8 cellular contexts compared by ENCODE assay signal in the genomic region with DNA sequence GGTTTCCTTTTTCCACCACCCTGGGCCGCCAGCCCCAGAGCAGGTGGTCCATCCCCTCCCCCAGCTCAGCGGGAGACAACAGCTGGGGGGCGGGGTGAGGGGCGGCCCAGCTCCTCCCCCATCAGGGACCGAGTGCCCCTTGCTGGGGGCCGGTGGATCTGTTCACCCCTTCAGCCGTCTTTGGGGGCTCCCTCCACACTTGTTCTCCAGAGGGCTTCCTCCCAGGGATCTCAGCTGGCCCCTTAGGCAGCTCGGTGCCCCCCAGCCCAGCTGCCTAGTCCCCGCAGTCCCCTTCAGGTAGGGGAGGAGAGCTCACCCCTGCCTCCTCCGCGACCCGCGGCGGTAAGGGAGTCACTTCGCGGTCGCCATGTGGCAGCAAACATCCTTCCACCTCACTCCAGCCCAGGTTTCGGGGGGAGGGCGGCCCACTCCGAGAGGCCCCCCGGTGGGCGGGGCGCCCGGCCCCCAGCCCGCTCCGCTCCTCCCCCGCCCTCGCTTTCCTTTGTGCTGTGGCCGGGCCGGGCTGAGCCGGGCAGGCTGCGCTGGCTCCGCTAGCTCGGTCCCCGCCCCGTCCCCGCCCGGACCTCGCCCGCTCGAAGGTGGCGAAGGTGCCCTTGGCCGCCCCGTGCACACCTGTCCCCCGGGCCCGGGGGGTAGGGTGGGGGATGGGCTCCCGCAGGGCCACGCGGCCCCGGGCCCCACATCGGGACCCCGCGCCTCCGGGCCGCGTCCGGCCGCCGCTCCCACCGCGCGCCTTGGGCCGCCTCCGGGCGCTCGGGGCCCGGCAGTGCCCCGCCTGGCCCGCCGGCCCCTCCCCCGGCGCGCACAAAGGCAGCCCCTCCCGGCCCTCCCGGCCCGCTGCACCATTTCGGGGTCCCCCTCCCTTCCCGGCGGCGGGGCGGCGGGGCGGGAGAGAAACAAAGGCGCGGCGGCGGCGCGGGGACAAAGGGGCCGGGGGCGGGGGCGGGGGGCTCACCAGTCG. TPM values are rescaled to one million over a fixed set of nuclear protein-coding genes. Genes with fewer than 3 reads are reported as not detected.
DNase-seq lines count a peak whose midpoint lies in the region; ATAC-seq and TF ChIP-seq lines count a peak whose summit lies in the region.

No MANE protein-coding gene starts in this region.

- peak overlapping the region; percentile 66 for H3K4me3 ChIP-seq in GM08714 (ENCODE audit: low read length)

- DNase-seq in left lobe of liver (ENCODE audit: low spot score) (no peak), NOMO-1 treated with dmso at 0.1 percent for 144 hours (lab: John Stamatoyannopoulos, UW; ENCODE audit: unreplicated experiment) (no peak), NCI-H2107 (lab: John Stamatoyannopoulos, UW) (no peak)
- peak; percentile 46 to 77 for DNase-seq in stimulated activated CD8-positive, alpha-beta memory T cell treated with anti-CD3 and anti-CD28 coated beads, Interleukin-7, amount 100 ng/mL, for 4 hours (ENCODE audit: low read depth in 2 of 2)

- peaks cover 3% of the 10 kb centered on the region for H3K27me3 Mint-ChIP-seq in brain

- peak overlapping the region; percentile 86 to 90 (median 87) for H3K4me3 Mint-ChIP-seq in brain

- H3K4me1 Mint-ChIP-seq in brain: peaks cover 65% of the 10 kb centered on the region

- TF ChIP-seq CTCF in brain (conservative IDR thresholded peaks at IDR 0.05): peak in 1 of 2 experiments; percentile 19

- no peaks in the 10 kb centered on the region for H3K9me3 Mint-ChIP-seq in brain

- H3K27ac Mint-ChIP-seq in brain: peak overlapping the region; percentile 81 to 99 (median 90)

- peaks cover 35% of the 10 kb centered on the region for H3K36me3 Mint-ChIP-seq in brain

- ATAC-seq in HG02852 (IDR thresholded peaks at IDR 0.05; ENCODE audit: unreplicated experiment): peak; percentile 41
- peak; percentile 20 for ATAC-seq in SK-N-SH treated with all-trans-retinoic acid at 6 μM for 48 hours
- ATAC-seq in left lobe of liver: peak; percentile 29

TF ChIP-seq in SK-N-SH treated with all-trans-retinoic acid at 6 μM for 48 hours, 23 proteins besides CTCF, POLR2A, EP300 and RAD21 (continues in another document):
- no peak for TF ChIP-seq SNAI2 (CRISPR knock-in tag; IDR thresholded peaks at IDR 0.05)
- TF ChIP-seq, protein P1, sequence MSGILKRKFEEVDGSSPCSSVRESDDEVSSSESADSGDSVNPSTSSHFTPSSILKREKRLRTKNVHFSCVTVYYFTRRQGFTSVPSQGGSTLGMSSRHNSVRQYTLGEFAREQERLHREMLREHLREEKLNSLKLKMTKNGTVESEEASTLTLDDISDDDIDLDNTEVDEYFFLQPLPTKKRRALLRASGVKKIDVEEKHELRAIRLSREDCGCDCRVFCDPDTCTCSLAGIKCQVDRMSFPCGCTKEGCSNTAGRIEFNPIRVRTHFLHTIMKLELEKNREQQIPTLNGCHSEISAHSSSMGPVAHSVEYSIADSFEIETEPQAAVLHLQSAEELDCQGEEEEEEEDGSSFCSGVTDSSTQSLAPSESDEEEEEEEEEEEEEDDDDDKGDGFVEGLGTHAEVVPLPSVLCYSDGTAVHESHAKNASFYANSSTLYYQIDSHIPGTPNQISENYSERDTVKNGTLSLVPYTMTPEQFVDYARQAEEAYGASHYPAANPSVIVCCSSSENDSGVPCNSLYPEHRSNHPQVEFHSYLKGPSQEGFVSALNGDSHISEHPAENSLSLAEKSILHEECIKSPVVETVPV (CRISPR knock-in tag; IDR thresholded peaks at IDR 0.05): no peak
- no peak for TF ChIP-seq ZNF70 (CRISPR knock-in tag; IDR thresholded peaks at IDR 0.05)
- TF ChIP-seq ARNTL (CRISPR knock-in tag; IDR thresholded peaks at IDR 0.05; ENCODE audit: borderline replicate concordance, low read depth): no peak
- TF ChIP-seq, protein P2, sequence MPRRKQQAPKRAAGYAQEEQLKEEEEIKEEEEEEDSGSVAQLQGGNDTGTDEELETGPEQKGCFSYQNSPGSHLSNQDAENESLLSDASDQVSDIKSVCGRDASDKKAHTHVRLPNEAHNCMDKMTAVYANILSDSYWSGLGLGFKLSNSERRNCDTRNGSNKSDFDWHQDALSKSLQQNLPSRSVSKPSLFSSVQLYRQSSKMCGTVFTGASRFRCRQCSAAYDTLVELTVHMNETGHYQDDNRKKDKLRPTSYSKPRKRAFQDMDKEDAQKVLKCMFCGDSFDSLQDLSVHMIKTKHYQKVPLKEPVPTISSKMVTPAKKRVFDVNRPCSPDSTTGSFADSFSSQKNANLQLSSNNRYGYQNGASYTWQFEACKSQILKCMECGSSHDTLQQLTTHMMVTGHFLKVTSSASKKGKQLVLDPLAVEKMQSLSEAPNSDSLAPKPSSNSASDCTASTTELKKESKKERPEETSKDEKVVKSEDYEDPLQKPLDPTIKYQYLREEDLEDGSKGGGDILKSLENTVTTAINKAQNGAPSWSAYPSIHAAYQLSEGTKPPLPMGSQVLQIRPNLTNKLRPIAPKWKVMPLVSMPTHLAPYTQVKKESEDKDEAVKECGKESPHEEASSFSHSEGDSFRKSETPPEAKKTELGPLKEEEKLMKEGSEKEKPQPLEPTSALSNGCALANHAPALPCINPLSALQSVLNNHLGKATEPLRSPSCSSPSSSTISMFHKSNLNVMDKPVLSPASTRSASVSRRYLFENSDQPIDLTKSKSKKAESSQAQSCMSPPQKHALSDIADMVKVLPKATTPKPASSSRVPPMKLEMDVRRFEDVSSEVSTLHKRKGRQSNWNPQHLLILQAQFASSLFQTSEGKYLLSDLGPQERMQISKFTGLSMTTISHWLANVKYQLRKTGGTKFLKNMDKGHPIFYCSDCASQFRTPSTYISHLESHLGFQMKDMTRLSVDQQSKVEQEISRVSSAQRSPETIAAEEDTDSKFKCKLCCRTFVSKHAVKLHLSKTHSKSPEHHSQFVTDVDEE (CRISPR knock-in tag; IDR thresholded peaks at IDR 0.05): no peak
- TF ChIP-seq, protein P3, sequence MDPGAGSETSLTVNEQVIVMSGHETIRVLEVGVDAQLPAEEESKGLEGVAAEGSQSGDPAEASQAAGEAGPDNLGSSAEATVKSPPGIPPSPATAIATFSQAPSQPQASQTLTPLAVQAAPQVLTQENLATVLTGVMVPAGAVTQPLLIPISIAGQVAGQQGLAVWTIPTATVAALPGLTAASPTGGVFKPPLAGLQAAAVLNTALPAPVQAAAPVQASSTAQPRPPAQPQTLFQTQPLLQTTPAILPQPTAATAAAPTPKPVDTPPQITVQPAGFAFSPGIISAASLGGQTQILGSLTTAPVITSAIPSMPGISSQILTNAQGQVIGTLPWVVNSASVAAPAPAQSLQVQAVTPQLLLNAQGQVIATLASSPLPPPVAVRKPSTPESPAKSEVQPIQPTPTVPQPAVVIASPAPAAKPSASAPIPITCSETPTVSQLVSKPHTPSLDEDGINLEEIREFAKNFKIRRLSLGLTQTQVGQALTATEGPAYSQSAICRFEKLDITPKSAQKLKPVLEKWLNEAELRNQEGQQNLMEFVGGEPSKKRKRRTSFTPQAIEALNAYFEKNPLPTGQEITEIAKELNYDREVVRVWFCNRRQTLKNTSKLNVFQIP (CRISPR knock-in tag; IDR thresholded peaks at IDR 0.05; ENCODE audit: borderline replicate concordance, low read depth): no peak
- TF ChIP-seq, protein P4, sequence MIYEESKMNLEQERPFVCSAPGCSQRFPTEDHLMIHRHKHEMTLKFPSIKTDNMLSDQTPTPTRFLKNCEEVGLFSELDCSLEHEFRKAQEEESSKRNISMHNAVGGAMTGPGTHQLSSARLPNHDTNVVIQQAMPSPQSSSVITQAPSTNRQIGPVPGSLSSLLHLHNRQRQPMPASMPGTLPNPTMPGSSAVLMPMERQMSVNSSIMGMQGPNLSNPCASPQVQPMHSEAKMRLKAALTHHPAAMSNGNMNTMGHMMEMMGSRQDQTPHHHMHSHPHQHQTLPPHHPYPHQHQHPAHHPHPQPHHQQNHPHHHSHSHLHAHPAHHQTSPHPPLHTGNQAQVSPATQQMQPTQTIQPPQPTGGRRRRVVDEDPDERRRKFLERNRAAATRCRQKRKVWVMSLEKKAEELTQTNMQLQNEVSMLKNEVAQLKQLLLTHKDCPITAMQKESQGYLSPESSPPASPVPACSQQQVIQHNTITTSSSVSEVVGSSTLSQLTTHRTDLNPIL (CRISPR knock-in tag; IDR thresholded peaks at IDR 0.05; ENCODE audit: low read depth): no peak
- TF ChIP-seq, protein P5, sequence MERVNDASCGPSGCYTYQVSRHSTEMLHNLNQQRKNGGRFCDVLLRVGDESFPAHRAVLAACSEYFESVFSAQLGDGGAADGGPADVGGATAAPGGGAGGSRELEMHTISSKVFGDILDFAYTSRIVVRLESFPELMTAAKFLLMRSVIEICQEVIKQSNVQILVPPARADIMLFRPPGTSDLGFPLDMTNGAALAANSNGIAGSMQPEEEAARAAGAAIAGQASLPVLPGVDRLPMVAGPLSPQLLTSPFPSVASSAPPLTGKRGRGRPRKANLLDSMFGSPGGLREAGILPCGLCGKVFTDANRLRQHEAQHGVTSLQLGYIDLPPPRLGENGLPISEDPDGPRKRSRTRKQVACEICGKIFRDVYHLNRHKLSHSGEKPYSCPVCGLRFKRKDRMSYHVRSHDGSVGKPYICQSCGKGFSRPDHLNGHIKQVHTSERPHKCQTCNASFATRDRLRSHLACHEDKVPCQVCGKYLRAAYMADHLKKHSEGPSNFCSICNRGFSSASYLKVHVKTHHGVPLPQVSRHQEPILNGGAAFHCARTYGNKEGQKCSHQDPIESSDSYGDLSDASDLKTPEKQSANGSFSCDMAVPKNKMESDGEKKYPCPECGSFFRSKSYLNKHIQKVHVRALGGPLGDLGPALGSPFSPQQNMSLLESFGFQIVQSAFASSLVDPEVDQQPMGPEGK (CRISPR knock-in tag; IDR thresholded peaks at IDR 0.05; ENCODE audit: borderline replicate concordance): no peak
- no peak for TF ChIP-seq PPARA (CRISPR knock-in tag; IDR thresholded peaks at IDR 0.05; ENCODE audit: borderline replicate concordance)
- TF ChIP-seq TOX (CRISPR knock-in tag; IDR thresholded peaks at IDR 0.05; ENCODE audit: borderline replicate concordance): no peak
- no peak for TF ChIP-seq BACH2 (CRISPR knock-in tag; IDR thresholded peaks at IDR 0.05; ENCODE audit: borderline replicate concordance)
- no peak for TF ChIP-seq GLIS3 (CRISPR knock-in tag; IDR thresholded peaks at IDR 0.05)
- no peak for TF ChIP-seq CSDC2 (CRISPR knock-in tag; IDR thresholded peaks at IDR 0.05)
- TF ChIP-seq ISL1 (CRISPR knock-in tag; IDR thresholded peaks at IDR 0.05): no peak
- no peak for TF ChIP-seq OSR1 (CRISPR knock-in tag; IDR thresholded peaks at IDR 0.05)
- no peak for TF ChIP-seq ZNF8 (CRISPR knock-in tag; IDR thresholded peaks at IDR 0.05)
- no peak for TF ChIP-seq ZNF565 (CRISPR knock-in tag; conservative IDR thresholded peaks at IDR 0.05; ENCODE audit: low read depth)

RNA-seq across cellular contexts. Expression of a gene that starts 0.7 kb away (rescaled TPM):
- polyA plus RNA-seq in brain (ENCODE audit: insufficient read depth, low read depth, low replicate concordance): 275 TPM
- total RNA-seq in left lobe of liver: 1.7 TPM

RNA-seq across cellular contexts. Expression of a gene that starts 24.7 kb away (rescaled TPM):
- polyA plus RNA-seq in brain (ENCODE audit: insufficient read depth, low read depth, low replicate concordance): 20.1 TPM
- total RNA-seq in left lobe of liver: 5.3 TPM

RNA-seq across cellular contexts. Expression of a gene that starts 26.1 kb away (rescaled TPM):
- polyA plus RNA-seq in brain (ENCODE audit: insufficient read depth, low read depth, low replicate concordance): 10.9 TPM
- 0.63 TPM for total RNA-seq in left lobe of liver

RNA-seq across cellular contexts. Expression of a gene that starts 36.9 kb away (rescaled TPM):
- polyA plus RNA-seq in brain (ENCODE audit: insufficient read depth, low read depth, low replicate concordance): 1.8 TPM
- 3.2 TPM for total RNA-seq in left lobe of liver

RNA-seq across cellular contexts. Expression of a gene that starts 44.0 kb away (rescaled TPM):
- polyA plus RNA-seq in brain (ENCODE audit: insufficient read depth, low read depth, low replicate concordance): 231 TPM
- 43.2 TPM for total RNA-seq in left lobe of liver

Comparison
In these comparisons a context has a peak if more than half of its experiments do, and no peak if none do; other contexts are left out.
1. DNase-seq: peak in stimulated activated CD8-positive, alpha-beta memory T cell treated with anti-CD3 and anti-CD28 coated beads, Interleukin-7, amount 100 ng/mL, for 4 hours (2 of 2); none in left lobe of liver (single experiment), NOMO-1 treated with dmso at 0.1 percent for 144 hours (single experiment) and NCI-H2107 (single experiment).
2. Peak in every context shown above with its lines, with median percentiles within 50 percentile points of each other: ATAC-seq.